In the genomic region with DNA sequence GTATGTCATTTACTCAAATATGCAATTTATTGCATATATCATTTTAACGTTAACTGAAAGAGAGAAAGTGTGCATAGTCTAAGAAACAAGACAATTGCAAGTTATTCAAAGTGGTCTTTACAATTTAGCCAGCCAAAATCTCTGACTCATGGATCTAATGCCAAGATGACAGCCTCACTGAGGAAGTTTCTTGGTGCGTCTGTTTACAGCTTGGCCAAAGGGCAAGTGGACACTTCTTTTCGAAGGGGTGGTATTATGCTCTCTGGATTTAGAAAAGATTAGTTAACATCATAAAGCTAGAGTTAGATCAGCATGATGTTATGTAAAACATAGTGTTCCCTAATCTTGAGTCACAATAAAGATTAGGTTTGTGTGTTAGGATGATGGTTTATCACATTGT, we compare ENCODE assay signal across 12 cellular contexts.
"Had no signal": no experiment of that assay in that cellular context is flagged by ENCODE, and none has a peak within 500 bp of the region (broad histone marks: within the 10 kb centered on the region; RNA-seq: fewer than 3 reads in every experiment).

No MANE protein-coding gene starts in this region.

- H3K9me3 ChIP-seq: esophagus muscularis mucosa had no signal

- H3K4me3 Mint-ChIP-seq: activated CD4-positive, alpha-beta memory T cell treated with anti-CD3 and anti-CD28 coated beads for 36 hours; activated naive CD4-positive, alpha-beta T cell treated with anti-CD3 and anti-CD28 coated beads, Interleukin-2, amount 10 ng/mL, durations not matched to agents 7 days and 5 days; activated T-cell treated with anti-CD3 and anti-CD28 coated beads, Interleukin-2, amount 50 U/mL, for 24 hours; memory B cell; naive thymus-derived CD8-positive, alpha-beta T cell had no signal

- H3K4me1 Mint-ChIP-seq: activated naive CD4-positive, alpha-beta T cell treated with anti-CD3 and anti-CD28 coated beads, Interleukin-2, amount 10 ng/mL, durations not matched to agents 7 days and 5 days had no signal

- H3K27ac Mint-ChIP-seq: activated CD4-positive, alpha-beta memory T cell treated with anti-CD3 and anti-CD28 coated beads for 36 hours; activated naive CD4-positive, alpha-beta T cell treated with anti-CD3 and anti-CD28 coated beads, Interleukin-2, amount 10 ng/mL, durations not matched to agents 7 days and 5 days; activated T-cell treated with anti-CD3 and anti-CD28 coated beads, Interleukin-2, amount 50 U/mL, for 24 hours; naive thymus-derived CD8-positive, alpha-beta T cell had no signal

- H3K27me3 ChIP-seq: esophagus muscularis mucosa had no signal

- ATAC-seq: naive thymus-derived CD8-positive, alpha-beta T cell; stimulated activated naive CD8-positive, alpha-beta T cell treated with anti-CD3 and anti-CD28 coated beads, Interleukin-15, Interleukin-2, amounts not matched to agents 100 U/mL and 50 U/mL, for 24 hours had no signal

- H3K27ac ChIP-seq: esophagus muscularis mucosa had no signal

- H3K27me3 Mint-ChIP-seq: memory B cell had no signal

- H3K36me3 ChIP-seq: esophagus muscularis mucosa had no signal

- DNase-seq: activated CD4-positive, alpha-beta memory T cell treated with anti-CD3 and anti-CD28 coated beads for 36 hours; activated CD4-positive, alpha-beta T cell treated with anti-CD3 and anti-CD28 coated beads for 1 hour; activated naive CD4-positive, alpha-beta T cell treated with anti-CD3 and anti-CD28 coated beads, Interleukin-2, amount 10 ng/mL, durations not matched to agents 7 days and 5 days; activated T-cell treated with anti-CD3 and anti-CD28 coated beads, Interleukin-2, amount 50 U/mL, for 24 hours; naive thymus-derived CD8-positive, alpha-beta T cell; posterior cingulate gyrus; retina; stimulated activated CD4-positive, alpha-beta T cell treated with anti-CD3 and anti-CD28 coated beads, Interleukin-4, amount 100 ng/mL, for 24 hours; stimulated activated naive CD8-positive, alpha-beta T cell treated with anti-CD3 and anti-CD28 coated beads, Interleukin-15, Interleukin-2, amounts not matched to agents 100 U/mL and 50 U/mL, for 24 hours; trophoblast cell had no signal

- H3K4me3 ChIP-seq: esophagus muscularis mucosa had no signal

- H3K36me3 Mint-ChIP-seq: activated CD4-positive, alpha-beta memory T cell treated with anti-CD3 and anti-CD28 coated beads for 36 hours; activated naive CD4-positive, alpha-beta T cell treated with anti-CD3 and anti-CD28 coated beads, Interleukin-2, amount 10 ng/mL, durations not matched to agents 7 days and 5 days; memory B cell had no signal
